8 cellular contexts compared by ENCODE assay signal in genomic region chr16:75647138-75647491, GRCh38. TPM values are rescaled to one million over a fixed set of nuclear protein-coding genes. Genes with fewer than 3 reads are reported as not detected.
DNase-seq lines count a peak whose midpoint lies in the region; ATAC-seq and TF ChIP-seq lines count a peak whose summit lies in the region.

No MANE protein-coding gene starts in this region.

- peaks cover 97% of the 10 kb centered on the region for H3K79me2 ChIP-seq in SK-N-SH (ENCODE audit: insufficient read depth)

- DNase-seq in SK-N-SH (no peak), fibroblast of villous mesenchyme (ENCODE audit: low read depth) (no peak), prostate gland (ENCODE audit: low spot score) (no peak), RPMI8226 (no peak), hippocampal formation (lab: John Stamatoyannopoulos, UW) (no peak), HEK293T (ENCODE audit: extremely low spot score) (no peak)

- peaks cover 39% of the 10 kb centered on the region for H4K20me1 ChIP-seq in SK-N-SH (ENCODE audit: insufficient read depth)

- H2AFZ ChIP-seq in SK-N-SH (ENCODE audit: low read depth) = peak overlapping the region; percentile 89

- H3K27ac ChIP-seq in SK-N-SH (ENCODE audit: low read depth in 2 of 2, low read length in 1 of 2) = peak overlapping the region; percentile 71 to 92
- H3K27ac ChIP-seq in prostate gland = peak overlapping the region; percentile 97 to 99

- TF ChIP-seq CTCF in SK-N-SH (IDR thresholded peaks at IDR 0.05) (no peak), fibroblast of villous mesenchyme (IDR thresholded peaks at IDR 0.05; ENCODE audit: insufficient read depth, low read depth, low read length) (no peak), prostate gland (IDR thresholded peaks at IDR 0.05) (no peak)

- H3K27me3 ChIP-seq in SK-N-SH (ENCODE audit: insufficient read depth) = no peaks in the 10 kb centered on the region
- H3K27me3 ChIP-seq in prostate gland (replicated peaks; ENCODE audit: insufficient read depth) = no peaks in the 10 kb centered on the region

- no peaks in the 10 kb centered on the region for H3K9me2 ChIP-seq in SK-N-SH

- under 1% methylated on average over 9 of the region's 17 CpGs for WGBS in SK-N-SH (ENCODE audit: low lambda C conversion rate)
- under 1% methylated on average over 14 of the region's 17 CpGs for WGBS in prostate gland

- H3K4me1 ChIP-seq in SK-N-SH (ENCODE audit: control insufficient read depth in 1 of 2, insufficient read depth in 2 of 2, low read depth in 1 of 2, low read length in 1 of 2) (peaks cover 6 to 17% of the 10 kb centered on the region in 2 experiments; a peak in 3 of 4 replicates), prostate gland (replicated peaks) (peaks cover 13% of the 10 kb centered on the region)

- no peaks in the 10 kb centered on the region for H3F3A ChIP-seq in SK-N-SH (replicated peaks; ENCODE audit: insufficient read depth)

- no peak for TF ChIP-seq EP300 in SK-N-SH (IDR thresholded peaks at IDR 0.05; ENCODE audit: borderline replicate concordance in 1 of 2, low read depth in 1 of 2, low read length in 1 of 2)

- POLR2A ChIA-PET in SK-N-SH (lab: Yijun Ruan, JAX) = interaction anchor here (1.4 to 1.9 kb wide), 2 partner anchors 16 to 24 kb away, joined by 5 to 7 read pairs; partner anchors contain the start of gene ADAT1
- POLR2A ChIA-PET in HEK293T (lab: Yijun Ruan, JAX) = interaction anchor here (0.8 to 3.0 kb wide), 25 partner anchors 9 to 396 kb away, joined by 3 to 32 read pairs (median 4); partner anchors contain the start of genes ADAT1, CFDP1, CHST6 and GABARAPL2

- intact Hi-C loops in prostate gland (cut with DNase I) = loop anchor here (5.0 kb wide), 1 partner anchor 80 kb away; the partner anchor contains the start of gene GABARAPL2

- peak overlapping the region; percentile 93 for H3K4me2 ChIP-seq in SK-N-SH

- peak overlapping the region; percentile 88 to 90 for H3K4me3 ChIP-seq in SK-N-SH (ENCODE audit: low read depth in 2 of 2, low read length in 1 of 2)
- peak overlapping the region; percentile 98 for H3K4me3 ChIP-seq in fibroblast of villous mesenchyme (ENCODE audit: low read depth, low read length)
- H3K4me3 ChIP-seq in prostate gland = peak overlapping the region; percentile 94 to 97

- TF ChIP-seq RAD21 in SK-N-SH (IDR thresholded peaks at IDR 0.05; ENCODE audit: low read length) = no peak

- no peak for TF ChIP-seq POLR2A in prostate gland (IDR thresholded peaks at IDR 0.05)

- ATAC-seq in GM18858 (IDR thresholded peaks at IDR 0.05; ENCODE audit: unreplicated experiment) (peak; percentile 14), HG02763 (IDR thresholded peaks at IDR 0.05; ENCODE audit: unreplicated experiment) (peak; percentile 18)

- peaks cover 28% of the 10 kb centered on the region in 2 experiments for H3K36me3 ChIP-seq in SK-N-SH (replicated peaks in 1 of 2; ENCODE audit: control insufficient read depth in 1 of 2, insufficient read depth in 2 of 2, low read length in 1 of 2)
- H3K36me3 ChIP-seq in prostate gland = peaks cover 0 to 7% of the 10 kb centered on the region in 2 donors

- H3K9ac ChIP-seq in SK-N-SH = peak overlapping the region; percentile 97

- H3K9me3 ChIP-seq in SK-N-SH (no peaks in the 10 kb centered on the region), prostate gland (no peaks in the 10 kb centered on the region)

- CTCF ChIA-PET in SK-N-SH (lab: Yijun Ruan, JAX) (no interaction called here), HEK293T (lab: Yijun Ruan, JAX) (no interaction called here)

TF ChIP-seq in SK-N-SH, 30 proteins besides CTCF, POLR2A, EP300 and RAD21:
- TF ChIP-seq JUND (IDR thresholded peaks at IDR 0.05) = no peak
- 0 out of 2 replicates have a peak, but pooled peaks have one; percentile 19 for TF ChIP-seq USF1 (IDR thresholded peaks at IDR 0.05; ENCODE audit: borderline replicate concordance, low read depth)
TF ChIP-seq in SK-N-SH: peak in this region for 1.

TF ChIP-seq in HEK293T, 16 proteins besides CTCF, POLR2A, EP300 and RAD21:
- no peak for TF ChIP-seq ELF4 (IDR thresholded peaks at IDR 0.05)
- TF ChIP-seq FOXM1 (IDR thresholded peaks at IDR 0.05; ENCODE audit: borderline replicate concordance) = no peak
- no peak; the same call in 1 of the 2 replicates for TF ChIP-seq L3MBTL2 (conservative IDR thresholded peaks at IDR 0.05)
- TF ChIP-seq ARNT (IDR thresholded peaks at IDR 0.05) = no peak
- no peak for TF ChIP-seq SUZ12 (IDR thresholded peaks at IDR 0.05)
- TF ChIP-seq TARDBP (IDR thresholded peaks at IDR 0.05) = no peak
- TF ChIP-seq FOXK2 (IDR thresholded peaks at IDR 0.05) = no peak
- no peak for TF ChIP-seq NFRKB (IDR thresholded peaks at IDR 0.05)
- TF ChIP-seq HDGF (IDR thresholded peaks at IDR 0.05; ENCODE audit: borderline replicate concordance) = no peak
- TF ChIP-seq LEF1 (IDR thresholded peaks at IDR 0.05; ENCODE audit: borderline replicate concordance) = no peak
- TF ChIP-seq SP1 (IDR thresholded peaks at IDR 0.05) = no peak
- TF ChIP-seq CTBP1 (IDR thresholded peaks at IDR 0.05; ENCODE audit: borderline replicate concordance) = no peak
- no peak for TF ChIP-seq FOXA1 (IDR thresholded peaks at IDR 0.05)
- no peak for TF ChIP-seq PKNOX1 (IDR thresholded peaks at IDR 0.05)
- TF ChIP-seq ZNF384 (IDR thresholded peaks at IDR 0.05) = no peak
- no peak for TF ChIP-seq BHLHE40 (IDR thresholded peaks at IDR 0.05; ENCODE audit: borderline replicate concordance)
TF ChIP-seq in HEK293T: peak in this region for 0.

RNA-seq across cellular contexts. Expression of gene KARS1, which starts 0.3 kb away (rescaled TPM):
- polyA plus RNA-seq in SK-N-SH (2012; rRNA removed) = 134 and 148 TPM in 2 replicates
- 150 and 159 TPM in 2 replicates for polyA plus RNA-seq in SK-N-SH (2012; cell fraction: cytosol; rRNA removed)
- 78.1 and 119 TPM in 2 replicates for polyA plus RNA-seq in SK-N-SH (2012; cell fraction: nucleus; rRNA removed)
- total RNA-seq in fibroblast of villous mesenchyme (139 and 157 TPM in 2 replicates), prostate gland (100 to 1,000 TPM in 1 of 2 donors, 10 to 100 TPM in 1; 89.4 to 145 TPM)

RNA-seq across cellular contexts. Expression of gene TERF2IP, which starts 0.5 kb away (rescaled TPM):
- polyA plus RNA-seq in SK-N-SH (2012; rRNA removed) = 31.6 and 32.0 TPM in 2 replicates
- 40.2 and 50.7 TPM in 2 replicates for polyA plus RNA-seq in SK-N-SH (2012; cell fraction: cytosol; rRNA removed)
- 27.5 and 28.8 TPM in 2 replicates for polyA plus RNA-seq in SK-N-SH (2012; cell fraction: nucleus; rRNA removed)
- total RNA-seq in fibroblast of villous mesenchyme (28.3 and 43.6 TPM in 2 replicates), prostate gland (100 to 1,000 TPM in 1 of 2 donors, 10 to 100 TPM in 1; 89.7 to 116 TPM)

RNA-seq across cellular contexts. Expression of gene ADAT1, which starts 24.0 kb away (rescaled TPM):
- polyA plus RNA-seq in SK-N-SH (2012; rRNA removed) = 51.1 and 67.7 TPM in 2 replicates
- 54.2 and 59.4 TPM in 2 replicates for polyA plus RNA-seq in SK-N-SH (2012; cell fraction: cytosol; rRNA removed)
- 121 and 134 TPM in 2 replicates for polyA plus RNA-seq in SK-N-SH (2012; cell fraction: nucleus; rRNA removed)
- total RNA-seq in fibroblast of villous mesenchyme (69.9 and 83.8 TPM in 2 replicates), prostate gland (10 to 100 TPM; 49.1 to 66.0 TPM)

RNA-seq across cellular contexts. Expression of gene CPHXL2, which starts 29.7 kb away (rescaled TPM):
- not detected in 2 replicates for polyA plus RNA-seq in SK-N-SH (2012; rRNA removed)
- polyA plus RNA-seq in SK-N-SH (2012; cell fraction: cytosol; rRNA removed) = not detected in 2 replicates
- not detected in 2 replicates for polyA plus RNA-seq in SK-N-SH (2012; cell fraction: nucleus; rRNA removed)
- total RNA-seq in fibroblast of villous mesenchyme = not detected in 2 replicates
- total RNA-seq in prostate gland = not detected

RNA-seq across cellular contexts. Expression of gene DUXB, which starts 54.1 kb away (rescaled TPM):
- not detected in 2 replicates for polyA plus RNA-seq in SK-N-SH (2012; rRNA removed)
- not detected in 2 replicates for polyA plus RNA-seq in SK-N-SH (2012; cell fraction: cytosol; rRNA removed)
- not detected in 2 replicates for polyA plus RNA-seq in SK-N-SH (2012; cell fraction: nucleus; rRNA removed)
- total RNA-seq in fibroblast of villous mesenchyme = not detected in 2 replicates
- total RNA-seq in prostate gland = not detected
